15 cellular contexts compared by ENCODE assay signal in genomic region chr15:31453558-31454318, GRCh38.
A peak's percentile ranks its signal among the peaks of the same experiment; 100 is the strongest.
DNase-seq lines count a peak whose midpoint lies in the region; ATAC-seq and TF ChIP-seq lines count a peak whose summit lies in the region.
"Had no signal": no experiment of that assay in that cellular context is flagged by ENCODE, and none has a peak within 500 bp of the region (broad histone marks: within the 10 kb centered on the region; RNA-seq: fewer than 3 reads in every experiment).

No MANE protein-coding gene starts in this region.

- peak; percentile 45 for DNase-seq in natural killer cell treated with Interleukin-12 subunit alpha and Interleukin-12 subunit beta and Interleukin-15 and Interleukin-18, amount 100 ng/mL, for 72 hours (ENCODE audit: low spot score)
- DNase-seq in natural killer cell, result no peak
- DNase-seq in chondrocyte (ENCODE audit: low spot score), result no peak
- peak; percentile 14 for DNase-seq in sciatic nerve (ENCODE audit: low spot score)
- peak; percentile 23 for DNase-seq in ureter (ENCODE audit: low spot score)
- DNase-seq in stimulated activated CD4-positive, alpha-beta T cell treated with anti-CD3 and anti-CD28 coated beads, Interleukin-12 subunit alpha, Interleukin-12 subunit beta, amount 100 ng/mL, for 4 hours, result no peak
- DNase-seq: DMS79, GOT3, NCI-H1092, NCI-H1694, NCI-H510A treated with DMSO at 0.1 percent for 48 hours, NCI-H82 had no signal

- intact Hi-C loops in natural killer cell (cut with micrococcal nuclease) (no loop called here), sciatic nerve (cut with DNase I) (no loop called here)

- H3K27me3 Mint-ChIP-seq in natural killer cell treated with Interleukin-12 subunit alpha and Interleukin-12 subunit beta and Interleukin-15 and Interleukin-18, amount 100 ng/mL, for 72 hours, result no peaks in the 10 kb centered on the region
- H3K27me3 Mint-ChIP-seq in natural killer cell (ENCODE audit: low read depth in 2 of 2) (no peaks in the 10 kb centered on the region), chondrocyte (ENCODE audit: low read depth) (no peaks in the 10 kb centered on the region)

- no peak overlapping the region for H3K4me3 Mint-ChIP-seq in natural killer cell treated with Interleukin-12 subunit alpha and Interleukin-12 subunit beta and Interleukin-15 and Interleukin-18, amount 100 ng/mL, for 72 hours
- H3K4me3 Mint-ChIP-seq in natural killer cell (no peak overlapping the region), chondrocyte (ENCODE audit: unreplicated experiment) (no peak overlapping the region)
- H3K4me3 Mint-ChIP-seq: CD8-positive, alpha-beta T cell had no signal

- H3K27ac Mint-ChIP-seq in natural killer cell treated with Interleukin-12 subunit alpha and Interleukin-12 subunit beta and Interleukin-15 and Interleukin-18, amount 100 ng/mL, for 72 hours, result peak overlapping the region in 1 of 2 donors; percentile 26
- H3K27ac Mint-ChIP-seq in natural killer cell (no peak overlapping the region), chondrocyte (ENCODE audit: unreplicated experiment) (peak overlapping the region; percentile 41)
- H3K27ac Mint-ChIP-seq: CD8-positive, alpha-beta T cell had no signal

- peaks cover 11% of the 10 kb centered on the region for H3K9me3 Mint-ChIP-seq in natural killer cell treated with Interleukin-12 subunit alpha and Interleukin-12 subunit beta and Interleukin-15 and Interleukin-18, amount 100 ng/mL, for 72 hours
- peaks cover 5% of the 10 kb centered on the region in 2 donors for H3K9me3 Mint-ChIP-seq in natural killer cell
- peaks cover 22% of the 10 kb centered on the region for H3K9me3 Mint-ChIP-seq in chondrocyte (ENCODE audit: low read depth)

- no peak for ATAC-seq in natural killer cell treated with Interleukin-12 subunit alpha and Interleukin-12 subunit beta and Interleukin-15 and Interleukin-18, amount 100 ng/mL, for 72 hours
- ATAC-seq in natural killer cell (no peak), sciatic nerve (no peak), GM21381 (IDR thresholded peaks at IDR 0.05; ENCODE audit: unreplicated experiment) (no peak), GM19395 (IDR thresholded peaks at IDR 0.05; ENCODE audit: unreplicated experiment) (no peak)
- ATAC-seq: CD8-positive, alpha-beta T cell had no signal

- H3K4me1 Mint-ChIP-seq in natural killer cell treated with Interleukin-12 subunit alpha and Interleukin-12 subunit beta and Interleukin-15 and Interleukin-18, amount 100 ng/mL, for 72 hours (ENCODE audit: low read depth in 2 of 2), result peaks cover 11 to 44% of the 10 kb centered on the region in 2 donors
- peaks cover 18 to 20% of the 10 kb centered on the region in 2 donors for H3K4me1 Mint-ChIP-seq in natural killer cell
- H3K4me1 Mint-ChIP-seq in chondrocyte (ENCODE audit: low read depth), result peaks cover 20% of the 10 kb centered on the region

- peaks cover 6% of the 10 kb centered on the region for H3K36me3 Mint-ChIP-seq in natural killer cell treated with Interleukin-12 subunit alpha and Interleukin-12 subunit beta and Interleukin-15 and Interleukin-18, amount 100 ng/mL, for 72 hours
- H3K36me3 Mint-ChIP-seq in natural killer cell (peaks cover 9% of the 10 kb centered on the region), chondrocyte (ENCODE audit: low read depth) (no peaks in the 10 kb centered on the region)
- H3K36me3 Mint-ChIP-seq: CD8-positive, alpha-beta T cell had no signal

- no peak for TF ChIP-seq CTCF in natural killer cell (IDR thresholded peaks at IDR 0.05)
- no peak for TF ChIP-seq CTCF in chondrocyte (IDR thresholded peaks at IDR 0.05)

Comparison
In these comparisons a context has a peak if more than half of its experiments do, and no peak if none do; other contexts are left out.
1. DNase-seq: peak in natural killer cell treated with Interleukin-12 subunit alpha and Interleukin-12 subunit beta and Interleukin-15 and Interleukin-18, amount 100 ng/mL, for 72 hours (single experiment), sciatic nerve (single experiment) and ureter (single experiment); none in natural killer cell (single experiment), chondrocyte (single experiment) and stimulated activated CD4-positive, alpha-beta T cell treated with anti-CD3 and anti-CD28 coated beads, Interleukin-12 subunit alpha, Interleukin-12 subunit beta, amount 100 ng/mL, for 4 hours (single experiment).